In the genomic region with DNA sequence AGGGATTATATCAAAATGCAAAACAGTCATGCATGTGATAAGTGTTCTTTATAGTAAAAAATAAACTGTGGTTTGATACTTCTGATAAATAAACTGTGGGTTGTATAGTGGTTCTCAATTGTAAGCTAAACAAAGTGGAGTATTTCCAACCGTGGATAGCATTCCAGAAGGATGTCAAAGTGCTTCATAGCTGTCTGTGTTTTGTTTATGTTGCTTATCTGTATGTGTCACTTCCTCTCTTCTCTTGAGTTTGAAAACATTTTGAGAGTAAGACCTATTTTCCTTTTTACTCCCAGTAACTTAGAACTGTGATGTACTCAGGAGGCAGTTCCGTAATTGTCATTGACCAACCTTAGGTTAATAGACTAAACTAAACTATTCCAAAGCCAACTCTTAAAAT, we compare ENCODE assay signal across 31 cellular contexts.
DNase-seq lines count a peak whose midpoint lies in the region; ATAC-seq, FAIRE-seq and TF ChIP-seq lines count a peak whose summit lies in the region.
"Had no signal": no experiment of that assay in that cellular context is flagged by ENCODE, and none has a peak within 500 bp of the region (broad histone marks: within the 10 kb centered on the region; RNA-seq: fewer than 3 reads in every experiment).

No MANE protein-coding gene starts in this region.

- peak; percentile 2 for DNase-seq in EH (ENCODE audit: low read depth)
- peak; percentile 5 for DNase-seq in PC-3
- DNase-seq in choroid plexus epithelial cell (ENCODE audit: low read depth): peak; percentile 71
- DNase-seq in tibial artery: no peak
- no peak for DNase-seq in NCI-H82 (lab: John Stamatoyannopoulos, UW)
- DNase-seq in NOMO-1 treated with dmso at 0.1 percent for 144 hours (lab: John Stamatoyannopoulos, UW; ENCODE audit: unreplicated experiment): no peak
- no peak for DNase-seq in pancreas
- DNase-seq: activated CD8-positive, alpha-beta memory T cell treated with anti-CD3 and anti-CD28 coated beads, Interleukin-2, amount 50 U/mL, for 48 hours; activated CD8-positive, alpha-beta T cell treated with anti-CD3 and anti-CD28 coated beads for 36 hours; activated naive CD4-positive, alpha-beta T cell treated with anti-CD3 and anti-CD28 coated beads for 36 hours; adrenal gland; AML-193; CD4-positive, CD25-positive, alpha-beta regulatory T cell; H7; Kasumi-1; natural killer cell; NCI-H1417 treated with DMSO at 0.1 percent for 48 hours; NCI-H2081; NCI-H69; Right ventricle myocardium superior; stimulated activated naive CD8-positive, alpha-beta T cell treated with anti-CD3 and anti-CD28 coated beads, Interleukin-15, Interleukin-2, amounts not matched to agents 100 U/mL and 50 U/mL, for 24 hours; testis had no signal

- CTCF ChIA-PET in PC-3 (lab: Charles Lee): no interaction called here

- FAIRE-seq in pancreas (lab: Jason Lieb, UNC): no peak
- FAIRE-seq: colon, D721Med, GM12878, GM19239, keratinocyte, urothelium cell line had no signal

- H3K9ac ChIP-seq in PC-3 (ENCODE audit: low read length): no peak overlapping the region

- H3K9me3 ChIP-seq in PC-3 (ENCODE audit: low read length): no peaks in the 10 kb centered on the region
- no peaks in the 10 kb centered on the region for H3K9me3 ChIP-seq in mesodermal cell (ENCODE audit: control insufficient read depth, low read length)
- H3K9me3 ChIP-seq in tibial artery: no peaks in the 10 kb centered on the region
- H3K9me3 ChIP-seq in pancreas: no peaks in the 10 kb centered on the region
- H3K9me3 ChIP-seq: adrenal gland, breast epithelium, testis had no signal

- H3K4me2 ChIP-seq in PC-3 (ENCODE audit: low read length): no peak overlapping the region

- no peak overlapping the region for H3K27ac ChIP-seq in PC-3 (ENCODE audit: low read length)
- H3K27ac ChIP-seq in mesodermal cell (ENCODE audit: low read depth, low read length, severe bottlenecking): peak overlapping the region; percentile 73
- H3K27ac ChIP-seq in tibial artery: no peak overlapping the region
- no peak overlapping the region for H3K27ac ChIP-seq in pancreas
- H3K27ac ChIP-seq: adrenal gland, breast epithelium, testis had no signal

- H3K79me2 ChIP-seq in PC-3 (ENCODE audit: low read length): no peaks in the 10 kb centered on the region

- H3K36me3 ChIP-seq in PC-3 (ENCODE audit: low read depth, low read length) (no peaks in the 10 kb centered on the region), mesodermal cell (ENCODE audit: control insufficient read depth, insufficient read depth, low read length) (no peaks in the 10 kb centered on the region), tibial artery (no peaks in the 10 kb centered on the region), pancreas (no peaks in the 10 kb centered on the region)
- H3K36me3 ChIP-seq: adrenal gland, breast epithelium had no signal

- no TSS peak for BruUV-seq in PC-3 (replicated peaks; lab: Mats Ljungman, UMichigan)

- no peaks in the 10 kb centered on the region for H3F3A ChIP-seq in PC-3 (ENCODE audit: low read length, unreplicated experiment)

- H4K20me1 ChIP-seq in PC-3 (ENCODE audit: low read length): no peaks in the 10 kb centered on the region

- H3K4me3 ChIP-seq in PC-3 (ENCODE audit: low read length) (no peak overlapping the region), choroid plexus epithelial cell (ENCODE audit: low read depth, low read length) (no peak overlapping the region), mesodermal cell (ENCODE audit: extremely low read depth, insufficient read depth, low read length, poor library complexity, severe bottlenecking) (no peak overlapping the region), tibial artery (no peak overlapping the region), pancreas (no peak overlapping the region)
- H3K4me3 ChIP-seq: adrenal gland, breast epithelium, GM12878, testis had no signal

- POLR2A ChIA-PET in PC-3 (lab: Charles Lee; ENCODE audit: unreplicated experiment): no interaction called here

- intact Hi-C loops in PC-3 (cut with micrococcal nuclease): no loop called here
- intact Hi-C loops in tibial artery (cut with DNase I; ENCODE audit: low total_unique reads): no loop called here
- intact Hi-C loops in pancreas (cut with DNase I): loop anchor here in 1 of 3 donors (5.0 kb wide), 1 partner anchor 405 kb away; no protein-coding TSS in a partner anchor

- TF ChIP-seq CTCF in PC-3 (conservative IDR thresholded peaks at IDR 0.05; ENCODE audit: low read depth, low read length) (no peak), choroid plexus epithelial cell (conservative IDR thresholded peaks at IDR 0.05; ENCODE audit: low read depth, low read length) (no peak), tibial artery (IDR thresholded peaks at IDR 0.05) (no peak), pancreas (IDR thresholded peaks at IDR 0.05) (no peak)

- no peak overlapping the region for H2AFZ ChIP-seq in PC-3 (ENCODE audit: low read length)

- ATAC-seq in PC-3 (no peak), pancreas (no peak)
- ATAC-seq: activated CD8-positive, alpha-beta T cell treated with anti-CD3 and anti-CD28 coated beads for 36 hours; GM12878; natural killer cell; Panc1; stimulated activated naive CD8-positive, alpha-beta T cell treated with anti-CD3 and anti-CD28 coated beads, Interleukin-15, Interleukin-2, amounts not matched to agents 100 U/mL and 50 U/mL, for 24 hours had no signal

- H3K9me2 ChIP-seq in PC-3 (replicated peaks; ENCODE audit: low read length): no peaks in the 10 kb centered on the region

- H3K27me3 ChIP-seq in PC-3 (ENCODE audit: low read length) (no peaks in the 10 kb centered on the region), tibial artery (no peaks in the 10 kb centered on the region), pancreas (no peaks in the 10 kb centered on the region)
- H3K27me3 ChIP-seq: adrenal gland, breast epithelium, testis had no signal

- H3K4me1 ChIP-seq in PC-3 (ENCODE audit: insufficient read depth, low read length): no peaks in the 10 kb centered on the region; the same call in 1 of the 2 replicates
- peaks cover 26% of the 10 kb centered on the region for H3K4me1 ChIP-seq in mesodermal cell (ENCODE audit: control insufficient read depth, insufficient read depth, low read length, poor library complexity, severe bottlenecking)
- no peaks in the 10 kb centered on the region for H3K4me1 ChIP-seq in tibial artery
- H3K4me1 ChIP-seq in pancreas: no peaks in the 10 kb centered on the region
- H3K4me1 ChIP-seq: adrenal gland, breast epithelium, testis had no signal

- WGBS in mesodermal cell (ENCODE audit: insufficient coverage in 2 of 2), 2 experiments: 42 to 80% methylated on average over 1 to 2 of the region's 2 CpGs
- WGBS in pancreas, 2 donors: 70 to 78% methylated on average over 2 of the region's 2 CpGs

Comparison
In these comparisons a context has a peak if more than half of its experiments do, and no peak if none do; other contexts are left out.
1. DNase-seq: peak in EH (single experiment), PC-3 (single experiment) and choroid plexus epithelial cell (single experiment); none in tibial artery (0 of 2), NCI-H82 (single experiment), NOMO-1 treated with dmso at 0.1 percent for 144 hours (single experiment) and pancreas (0 of 6).